Comparison of ENCODE assay signal across 33 cellular contexts in the genomic region with DNA sequence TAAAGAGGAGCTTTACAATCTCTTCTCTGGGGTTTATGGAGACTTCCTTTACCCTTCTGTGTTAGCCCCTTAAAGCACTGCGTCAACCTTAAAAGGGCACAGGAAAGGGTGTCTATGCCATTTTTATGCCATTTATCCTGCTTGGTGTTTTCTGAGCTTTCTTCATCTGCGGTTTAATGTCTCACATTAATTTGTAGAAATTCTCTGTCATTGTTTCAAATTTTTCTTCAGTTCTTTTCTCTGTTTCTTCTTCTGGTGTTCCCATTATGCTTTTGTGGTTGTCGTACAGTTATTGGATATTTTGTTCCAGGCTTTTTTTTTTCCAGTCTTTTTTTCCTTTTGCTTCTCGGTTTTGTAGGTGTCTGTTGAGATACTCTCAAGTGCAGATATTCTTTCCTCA.
"Had no signal": no experiment of that assay in that cellular context is flagged by ENCODE, and none has a peak within 500 bp of the region (broad histone marks: within the 10 kb centered on the region; RNA-seq: fewer than 3 reads in every experiment).

No MANE protein-coding gene starts in this region.

- H3K4me3 ChIP-seq: adrenal gland, body of pancreas, breast epithelium had no signal

- DNase-seq: activated B cell treated with CpG ODN at 0.5 μM for 24 hours; activated CD4-positive, alpha-beta memory T cell treated with anti-CD3 and anti-CD28 coated beads for 36 hours; activated CD4-positive, alpha-beta T cell treated with anti-CD3 and anti-CD28 coated beads for 4 hours; activated CD4-positive, alpha-beta T cell treated with anti-CD3 and anti-CD28 coated beads, Interleukin-2, amount 10 ng/mL, durations not matched to agents 24 days and 14 days; activated CD4-positive, alpha-beta T cell treated with anti-CD3 and anti-CD28 coated beads, Interleukin-2, amount 50 U/mL, for 1 hour; activated CD4-positive, alpha-beta T cell treated with anti-CD3 and anti-CD28 coated beads, Interleukin-2, amount 50 U/mL, for 4 hours; activated CD4-positive, CD25-positive, alpha-beta regulatory T cell treated with anti-CD3 and anti-CD28 coated beads, Interleukin-2, amount 50 U/mL, for 72 hours; activated CD8-positive, alpha-beta memory T cell treated with anti-CD3 and anti-CD28 coated beads, Interleukin-2, amount 50 U/mL, for 4 hours; activated CD8-positive, alpha-beta T cell treated with anti-CD3 and anti-CD28 coated beads for 36 hours; activated effector memory CD4-positive, alpha-beta T cell treated with anti-CD3 and anti-CD28 coated beads, Interleukin-2, amount 50 U/mL, for 16 hours; activated gamma-delta T cell treated with Interleukin-2 at 50 U/mL for 16 hours; activated naive CD4-positive, alpha-beta T cell; activated naive CD4-positive, alpha-beta T cell treated with anti-CD3 and anti-CD28 coated beads for 36 hours; activated naive CD4-positive, alpha-beta T cell treated with anti-CD3 and anti-CD28 coated beads, Interleukin-2, amount 50 U/mL, for 16 hours; activated naive CD8-positive, alpha-beta T cell treated with anti-CD3 and anti-CD28 coated beads for 36 hours; activated T-cell treated with anti-CD3 and anti-CD28 coated beads for 4 hours; activated T-cell treated with anti-CD3 and anti-CD28 coated beads, Interleukin-2, amount 50 U/mL, for 1 hour; activated T-cell treated with anti-CD3 and anti-CD28 coated beads, Interleukin-2, amount 50 U/mL, for 48 hours; adrenal gland; amniotic stem cell; aorta; body of pancreas; brain microvascular endothelial cell; central memory CD4-positive, alpha-beta T cell; T-helper 1 cell; T-helper 2 cell; T-helper 9 cell had no signal

- H3K9me3 ChIP-seq: adrenal gland, body of pancreas, breast epithelium had no signal

- H3K36me3 ChIP-seq: adrenal gland, brain microvascular endothelial cell, breast epithelium had no signal

- FAIRE-seq: astrocyte, TTC549 had no signal

- H3K27ac ChIP-seq: adrenal gland, body of pancreas, brain microvascular endothelial cell, breast epithelium, VCaP had no signal

- H3K27me3 ChIP-seq: adrenal gland, body of pancreas, brain microvascular endothelial cell, breast epithelium had no signal

- ATAC-seq: activated CD8-positive, alpha-beta T cell treated with anti-CD3 and anti-CD28 coated beads for 36 hours; activated naive CD4-positive, alpha-beta T cell treated with anti-CD3 and anti-CD28 coated beads, Interleukin-2, amount 50 U/mL, for 72 hours; activated T-helper 17 cell treated with anti-CD3 and anti-CD28 coated beads, Interleukin-2, amount 50 U/mL, for 72 hours; body of pancreas had no signal
